Comparison of ENCODE assay signal across 2 cellular contexts in the genomic region with DNA sequence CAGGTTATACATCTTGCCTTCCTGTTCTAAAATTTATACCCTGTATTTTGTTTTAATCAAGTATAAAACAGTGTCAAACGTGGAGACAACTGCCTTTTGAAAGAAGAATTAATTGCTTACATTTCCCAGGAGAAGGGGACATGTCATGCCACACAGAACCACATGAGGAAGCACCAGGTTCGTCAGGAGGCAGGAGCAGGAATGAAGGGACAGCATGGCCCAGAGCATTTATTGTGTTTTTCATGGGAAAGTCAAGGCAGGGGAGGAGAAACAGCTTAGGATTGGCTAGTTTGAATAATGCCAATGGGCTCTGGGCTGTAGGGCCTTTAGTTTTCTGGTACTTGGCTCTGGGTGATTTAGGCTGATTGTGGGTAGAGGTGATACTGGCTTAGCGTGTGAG.
TF ChIP-seq lines count a peak whose summit lies in the region.

No MANE protein-coding gene starts in this region.

TF ChIP-seq in IMR-90, 13 proteins besides CTCF, POLR2A, EP300 and RAD21:
- no peak for TF ChIP-seq CHD1 (IDR thresholded peaks at IDR 0.05; ENCODE audit: low read depth, low read length)
- TF ChIP-seq, protein P1, sequence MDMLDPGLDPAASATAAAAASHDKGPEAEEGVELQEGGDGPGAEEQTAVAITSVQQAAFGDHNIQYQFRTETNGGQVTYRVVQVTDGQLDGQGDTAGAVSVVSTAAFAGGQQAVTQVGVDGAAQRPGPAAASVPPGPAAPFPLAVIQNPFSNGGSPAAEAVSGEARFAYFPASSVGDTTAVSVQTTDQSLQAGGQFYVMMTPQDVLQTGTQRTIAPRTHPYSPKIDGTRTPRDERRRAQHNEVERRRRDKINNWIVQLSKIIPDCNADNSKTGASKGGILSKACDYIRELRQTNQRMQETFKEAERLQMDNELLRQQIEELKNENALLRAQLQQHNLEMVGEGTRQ (IDR thresholded peaks at IDR 0.05; ENCODE audit: low read depth, low read length): no peak
- no peak for TF ChIP-seq RFX5 (IDR thresholded peaks at IDR 0.05; ENCODE audit: low read depth, low read length)
- no peak for TF ChIP-seq MAZ (IDR thresholded peaks at IDR 0.05; ENCODE audit: borderline replicate concordance, low read depth, low read length)
- TF ChIP-seq SMC3 (IDR thresholded peaks at IDR 0.05; ENCODE audit: low read depth, low read length): no peak
- no peak for TF ChIP-seq FOS (IDR thresholded peaks at IDR 0.05; ENCODE audit: low read depth, low read length)
TF ChIP-seq in IMR-90: peak in this region for 0.

TF ChIP-seq in H1, 55 proteins besides CTCF, POLR2A, EP300 and RAD21:
- no peak for TF ChIP-seq SP2 (IDR thresholded peaks at IDR 0.05; ENCODE audit: low read length)
TF ChIP-seq in H1: peak in this region for 0.
